1 cellular context compared by ENCODE assay signal in genomic region chrX:118497180-118497814, GRCh38.
TF ChIP-seq lines count a peak whose summit lies in the region.

No MANE protein-coding gene starts in this region.

TF ChIP-seq in WTC11, 78 proteins besides CTCF, POLR2A, EP300 and RAD21 (continued from another document):
- no peak for TF ChIP-seq ZNF425 (CRISPR knock-in tag; conservative IDR thresholded peaks at IDR 0.05)
- no peak for TF ChIP-seq CBFB (CRISPR knock-in tag; IDR thresholded peaks at IDR 0.05; ENCODE audit: low read depth)
- TF ChIP-seq NR1H2 (CRISPR knock-in tag; IDR thresholded peaks at IDR 0.05), result no peak
- TF ChIP-seq ERG (CRISPR knock-in tag; IDR thresholded peaks at IDR 0.05), result no peak
- TF ChIP-seq ZNF671 (CRISPR knock-in tag; IDR thresholded peaks at IDR 0.05), result no peak
- TF ChIP-seq PREB (CRISPR knock-in tag; IDR thresholded peaks at IDR 0.05; ENCODE audit: borderline replicate concordance), result no peak
- no peak for TF ChIP-seq AR (CRISPR knock-in tag; IDR thresholded peaks at IDR 0.05)
- no peak for TF ChIP-seq ZNF423 (CRISPR knock-in tag; IDR thresholded peaks at IDR 0.05)
